ENCODE assay signal across 27 cellular contexts in the genomic region with DNA sequence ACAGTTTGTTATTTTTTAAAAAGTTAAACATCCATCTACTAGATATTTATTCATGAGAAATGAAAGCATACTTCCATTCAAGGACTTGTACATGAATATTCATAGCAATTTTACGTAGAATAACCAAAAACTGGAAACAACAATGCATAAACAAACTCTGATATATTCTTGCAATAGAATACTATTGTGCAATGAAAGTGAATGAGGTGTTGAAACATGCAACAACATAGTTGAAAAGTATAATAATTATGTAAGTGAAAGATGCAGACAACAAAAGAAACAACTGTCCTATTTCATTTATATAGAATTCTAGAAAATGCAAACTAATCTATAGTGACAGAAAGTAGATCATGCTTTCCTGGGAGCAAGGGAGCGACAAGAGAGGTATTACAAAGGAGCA.
"Had no signal": no experiment of that assay in that cellular context is flagged by ENCODE, and none has a peak within 500 bp of the region (broad histone marks: within the 10 kb centered on the region; RNA-seq: fewer than 3 reads in every experiment).

No MANE protein-coding gene starts in this region.

- FAIRE-seq: urothelium cell line had no signal

- H3K4me1 ChIP-seq: stomach, suprapubic skin, testis, thyroid gland, tibial artery, tibial nerve, transverse colon, upper lobe of left lung, upper lobe of right lung, uterus, vagina had no signal

- H3K27me3 ChIP-seq: stomach, suprapubic skin, testis, thyroid gland, tibial artery, tibial nerve, transverse colon, upper lobe of left lung, upper lobe of right lung, uterus, vagina had no signal

- H3K4me3 ChIP-seq: stomach, suprapubic skin, testis, thoracic aorta, thyroid gland, tibial artery, tibial nerve, transverse colon, upper lobe of left lung, upper lobe of right lung, uterus, vagina had no signal

- DNase-seq: stimulated activated CD4-positive, alpha-beta T cell treated with anti-CD3 and anti-CD28 coated beads, Interleukin-2, amount 100 ng/mL, for 48 hours; stimulated activated CD4-positive, alpha-beta T cell treated with anti-CD3 and anti-CD28 coated beads, Interleukin-4, amount 100 ng/mL, for 1 hour; stimulated activated CD4-positive, alpha-beta T cell treated with anti-CD3 and anti-CD28 coated beads, Interleukin-4, amount 100 ng/mL, for 24 hours; stimulated activated CD4-positive, alpha-beta T cell treated with anti-CD3 and anti-CD28 coated beads, Interleukin-4, amount 100 ng/mL, for 4 hours; stimulated activated CD8-positive, alpha-beta memory T cell treated with anti-CD3 and anti-CD28 coated beads, Interleukin-4, amount 100 ng/mL, for 48 hours; stimulated activated naive B cell treated with anti-CD40 and anti-IgM and Interleukin-4, amounts not matched to agents 10 μg/mL and 1 μg/mL and 100 μg/mL, for 72 hours; stimulated activated naive CD4-positive, alpha-beta T cell; stimulated activated naive CD4-positive, alpha-beta T cell treated with Interleukin-2 at 50 U/mL for 16 hours; stimulated activated naive CD8-positive, alpha-beta T cell treated with anti-CD3 and anti-CD28 coated beads, Interleukin-15, amount 100 ng/mL, for 72 hours; stimulated activated naive CD8-positive, alpha-beta T cell treated with anti-CD3 and anti-CD28 coated beads, Interleukin-15, Interleukin-2, amounts not matched to agents 100 U/mL and 50 U/mL, for 24 hours; stomach; substantia nigra; testis; thyroid gland; tibial artery; transverse colon; trophoblast cell; upper lobe of left lung; upper lobe of right lung; uterus had no signal

- H3K9me3 ChIP-seq: suprapubic skin, testis, thyroid gland, upper lobe of right lung, vagina had no signal

- H3K36me3 ChIP-seq: stomach, suprapubic skin, thoracic aorta, thyroid gland, tibial artery, tibial nerve, transverse colon, upper lobe of left lung, upper lobe of right lung, uterus, vagina had no signal

- H3K27ac ChIP-seq: stomach, suprapubic skin, testis, thoracic aorta, thyroid gland, tibial artery, tibial nerve, transverse colon, upper lobe of left lung, upper lobe of right lung, uterus, vagina had no signal

- ATAC-seq: stimulated activated effector memory CD8-positive, alpha-beta T cell treated with anti-CD3 and anti-CD28 coated beads, Interleukin-12 subunit alpha, Interleukin-12 subunit beta, amount 100 ng/mL, for 72 hours; stimulated activated memory B cell treated with anti-CD40 and anti-IgM and Interleukin-4, amounts not matched to agents 10 μg/mL and 1 μg/mL and 100 μg/mL, for 72 hours; stimulated activated naive B cell treated with anti-CD40 and anti-IgM and Interleukin-4, amounts not matched to agents 10 μg/mL and 1 μg/mL and 100 μg/mL, for 72 hours; stimulated activated naive CD8-positive, alpha-beta T cell treated with anti-CD3 and anti-CD28 coated beads, Interleukin-15, amount 100 ng/mL, for 72 hours; stimulated activated naive CD8-positive, alpha-beta T cell treated with anti-CD3 and anti-CD28 coated beads, Interleukin-15, Interleukin-2, amounts not matched to agents 100 U/mL and 50 U/mL, for 24 hours; upper lobe of right lung had no signal
